ENCODE assay signal across 18 cellular contexts in genomic region chr9:115115117-115115880, GRCh38. TPM values are rescaled to one million over a fixed set of nuclear protein-coding genes. Genes with fewer than 3 reads are reported as not detected.
DNase-seq lines count a peak whose midpoint lies in the region; ATAC-seq, FAIRE-seq and TF ChIP-seq lines count a peak whose summit lies in the region.
"Had no signal": no experiment of that assay in that cellular context is flagged by ENCODE, and none has a peak within 500 bp of the region (broad histone marks: within the 10 kb centered on the region; RNA-seq: fewer than 3 reads in every experiment).

No MANE protein-coding gene starts in this region.

- peak overlapping the region; percentile 74 for H3K9ac ChIP-seq in muscle layer of colon (ENCODE audit: low read length)

- H3K27ac ChIP-seq in A549, result peak overlapping the region in 1 of 2 experiments; percentile 19; a peak in 2 of 6 replicates
- H3K27ac ChIP-seq in muscle layer of colon (ENCODE audit: low read depth, low read length), result peak overlapping the region; percentile 92
- H3K27ac ChIP-seq: lower lobe of right lung, neutrophil, suprapubic skin had no signal

- TF ChIP-seq POLR2A in A549 (IDR thresholded peaks at IDR 0.05; ENCODE audit: low read length), result no peak

- H3K4me2 ChIP-seq in A549, result peak overlapping the region; percentile 24; the same call in 2 of the 3 replicates

- TF ChIP-seq RAD21 in A549 (conservative IDR thresholded peaks at IDR 0.05 in 1 of 2, IDR thresholded peaks at IDR 0.05 in 1 of 2), result no peak

- ATAC-seq in A549 (no peak), HG02763 (IDR thresholded peaks at IDR 0.05; ENCODE audit: unreplicated experiment) (no peak), GM19463 (IDR thresholded peaks at IDR 0.05; ENCODE audit: unreplicated experiment) (no peak)
- ATAC-seq: activated CD4-positive, CD25-positive, alpha-beta regulatory T cell treated with anti-CD3 and anti-CD28 coated beads, Interleukin-2, amount 50 U/mL, for 24 hours; activated T-cell treated with anti-CD3 and anti-CD28 coated beads, Interleukin-2, amount 50 U/mL, for 4 hours; lower lobe of right lung had no signal

- POLR2A ChIA-PET in A549 (lab: Yijun Ruan, JAX), result no interaction called here

- CTCF ChIA-PET in A549 (lab: Yijun Ruan, JAX), result interaction anchor here (1.0 kb wide), 2 partner anchors 15 to 100 kb away, joined by 3 read pairs; no protein-coding TSS in a partner anchor

- H3K4me3 ChIP-seq in A549, result no peak overlapping the region
- no peak overlapping the region for H3K4me3 ChIP-seq in bronchial epithelial cell (ENCODE audit: low read depth, low read length)
- H3K4me3 ChIP-seq in muscle layer of colon (ENCODE audit: low read depth in 1 of 2, low read length in 2 of 2), result peak overlapping the region in 1 of 2 donors; percentile 85
- H3K4me3 ChIP-seq: lower lobe of right lung had no signal

- DNase-seq in A549 (ENCODE audit: low read depth in 1 of 2, low spot score in 1 of 2) (no peak), M059J (ENCODE audit: low read depth) (peak; percentile 83), bronchial epithelial cell (ENCODE audit: low read depth) (peak; percentile 66), NCI-H146 (lab: John Stamatoyannopoulos, UW) (no peak), activated gamma-delta T cell (lab: John Stamatoyannopoulos, UW) (no peak)
- DNase-seq: activated T-cell treated with anti-CD3 and anti-CD28 coated beads, Interleukin-2, amount 50 U/mL, for 4 hours; effector CD8-positive, alpha-beta T cell; hippocampal formation; Karpas-422; lower lobe of right lung; spleen had no signal

- no peaks in the 10 kb centered on the region for H3K36me3 ChIP-seq in bronchial epithelial cell (ENCODE audit: control insufficient read depth, insufficient read depth, low read length)
- peaks cover 15% of the 10 kb centered on the region for H3K36me3 ChIP-seq in muscle layer of colon (ENCODE audit: insufficient read depth, low read length)
- H3K36me3 ChIP-seq: lower lobe of right lung, neutrophil, spleen, suprapubic skin had no signal

- no peak for TF ChIP-seq EP300 in A549 (IDR thresholded peaks at IDR 0.05)

- WGBS in A549 (ENCODE audit: missing lambda C conversion rate), result 78% methylated on average over 2 of the region's 2 CpGs

- H3K27me3 ChIP-seq in bronchial epithelial cell (ENCODE audit: control insufficient read depth, insufficient read depth, low read length) (no peaks in the 10 kb centered on the region), muscle layer of colon (ENCODE audit: control insufficient read depth in 1 of 2, insufficient read depth in 2 of 2, low read length in 2 of 2) (no peaks in the 10 kb centered on the region)

- TF ChIP-seq CTCF in A549 (IDR thresholded peaks at IDR 0.05), result no peak
- no peak for TF ChIP-seq CTCF in bronchial epithelial cell (IDR thresholded peaks at IDR 0.05; ENCODE audit: insufficient read depth, low read length, severe bottlenecking)

- no peaks in the 10 kb centered on the region for H3K9me3 ChIP-seq in A549
- H3K9me3 ChIP-seq in muscle layer of colon (ENCODE audit: low read length), result no peaks in the 10 kb centered on the region
- H3K9me3 ChIP-seq: lower lobe of right lung, neutrophil, spleen, suprapubic skin had no signal

- H3K4me1 ChIP-seq in A549 (peaks cover 21% of the 10 kb centered on the region), muscle layer of colon (ENCODE audit: insufficient read depth, low read length) (peaks cover 42% of the 10 kb centered on the region)

- FAIRE-seq in A549 (lab: Jason Lieb, UNC) (no peak), bronchial epithelial cell (lab: Jason Lieb, UNC) (no peak)
- FAIRE-seq: D721Med had no signal

TF ChIP-seq in A549, 52 proteins besides CTCF, POLR2A, EP300 and RAD21:
- no peak for TF ChIP-seq CHD2 (IDR thresholded peaks at IDR 0.05; ENCODE audit: low read length, partially characterized antibody)
- TF ChIP-seq CEBPB (IDR thresholded peaks at IDR 0.05), result no peak
- TF ChIP-seq MAZ (IDR thresholded peaks at IDR 0.05; ENCODE audit: borderline replicate concordance, low read depth, low read length), result no peak
- TF ChIP-seq CBX2 (IDR thresholded peaks at IDR 0.05; ENCODE audit: borderline replicate concordance, low read depth), result no peak
- no peak for TF ChIP-seq CBX8 (IDR thresholded peaks at IDR 0.05)
- no peak for TF ChIP-seq KDM1A (IDR thresholded peaks at IDR 0.05; ENCODE audit: low read depth)
- no peak for TF ChIP-seq RCOR1 (IDR thresholded peaks at IDR 0.05; ENCODE audit: low read depth, low read length)
- no peak for TF ChIP-seq TP53 (CRISPR knock-in tag; IDR thresholded peaks at IDR 0.05)
- no peak for TF ChIP-seq PBX3 (IDR thresholded peaks at IDR 0.05)
- no peak for TF ChIP-seq ATOH8 (CRISPR knock-in tag; IDR thresholded peaks at IDR 0.05; ENCODE audit: low read depth)

RNA-seq across cellular contexts. Expression of gene TNC, which starts 2.7 kb away (rescaled TPM):
- polyA plus RNA-seq in A549 (2011; rRNA removed) (0.50 and 0.74 TPM in 2 replicates), A549 (2017; fragmentation: RNase III; extraction: RNeasy Plus Mini Kit Qiagen cat#74134 plus additional on column Dnase treatment) (0.63 to 0.68 TPM (median 0.67 TPM) in 3 replicates)
- polyA plus RNA-seq in A549 (2012; cell fraction: cytosol; rRNA removed), result 0.04 and 0.12 TPM in 2 replicates
- 0.31 and 0.36 TPM in 2 replicates for polyA plus RNA-seq in A549 (2012; cell fraction: nucleus; rRNA removed)
- polyA minus RNA-seq in A549 (2011; rRNA and poly(A)+ RNA removed), result 0.70 and 1.1 TPM in 2 replicates
- 77.5 and 151 TPM in 2 replicates for total RNA-seq in M059J (2014; rRNA removed; shearing (Covaris generic))
- total RNA-seq in bronchial epithelial cell, result 124 and 204 TPM in 2 replicates

Comparison
In these comparisons a context has a peak if more than half of its experiments do, and no peak if none do; other contexts are left out.
1. DNase-seq: peak in M059J (single experiment) and bronchial epithelial cell (single experiment); none in A549 (0 of 2), NCI-H146 (single experiment) and activated gamma-delta T cell (single experiment).